ENCODE assay signal across 1 cellular context in the genomic region with DNA sequence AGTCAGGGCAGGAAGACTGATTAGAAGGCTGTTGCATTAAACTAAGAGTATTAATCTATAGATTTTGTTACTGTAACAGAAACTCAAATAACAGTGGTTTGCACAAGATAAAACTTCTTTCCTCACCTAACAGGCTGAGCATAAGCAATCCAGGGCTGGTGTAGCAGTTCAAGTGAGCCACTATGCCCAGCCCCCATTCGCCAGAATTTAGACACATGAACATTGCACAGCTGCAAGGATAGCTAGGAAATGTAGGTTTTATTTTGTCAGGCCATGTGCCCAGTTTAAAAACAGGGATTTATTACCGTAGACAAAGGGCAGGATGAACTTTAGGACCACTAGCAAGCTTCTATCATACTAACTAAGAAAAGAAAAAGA.
TF ChIP-seq lines count a peak whose summit lies in the region.

No MANE protein-coding gene starts in this region.

TF ChIP-seq in WTC11, 78 proteins besides CTCF, POLR2A, EP300 and RAD21 (continued from another document):
- TF ChIP-seq, protein P1, sequence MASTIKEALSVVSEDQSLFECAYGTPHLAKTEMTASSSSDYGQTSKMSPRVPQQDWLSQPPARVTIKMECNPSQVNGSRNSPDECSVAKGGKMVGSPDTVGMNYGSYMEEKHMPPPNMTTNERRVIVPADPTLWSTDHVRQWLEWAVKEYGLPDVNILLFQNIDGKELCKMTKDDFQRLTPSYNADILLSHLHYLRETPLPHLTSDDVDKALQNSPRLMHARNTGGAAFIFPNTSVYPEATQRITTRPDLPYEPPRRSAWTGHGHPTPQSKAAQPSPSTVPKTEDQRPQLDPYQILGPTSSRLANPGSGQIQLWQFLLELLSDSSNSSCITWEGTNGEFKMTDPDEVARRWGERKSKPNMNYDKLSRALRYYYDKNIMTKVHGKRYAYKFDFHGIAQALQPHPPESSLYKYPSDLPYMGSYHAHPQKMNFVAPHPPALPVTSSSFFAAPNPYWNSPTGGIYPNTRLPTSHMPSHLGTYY (CRISPR knock-in tag; IDR thresholded peaks at IDR 0.05), result no peak
- no peak for TF ChIP-seq CREB1 (CRISPR knock-in tag; IDR thresholded peaks at IDR 0.05)
- TF ChIP-seq ELF4 (CRISPR knock-in tag; IDR thresholded peaks at IDR 0.05; ENCODE audit: low read depth), result no peak
- TF ChIP-seq, protein P2, sequence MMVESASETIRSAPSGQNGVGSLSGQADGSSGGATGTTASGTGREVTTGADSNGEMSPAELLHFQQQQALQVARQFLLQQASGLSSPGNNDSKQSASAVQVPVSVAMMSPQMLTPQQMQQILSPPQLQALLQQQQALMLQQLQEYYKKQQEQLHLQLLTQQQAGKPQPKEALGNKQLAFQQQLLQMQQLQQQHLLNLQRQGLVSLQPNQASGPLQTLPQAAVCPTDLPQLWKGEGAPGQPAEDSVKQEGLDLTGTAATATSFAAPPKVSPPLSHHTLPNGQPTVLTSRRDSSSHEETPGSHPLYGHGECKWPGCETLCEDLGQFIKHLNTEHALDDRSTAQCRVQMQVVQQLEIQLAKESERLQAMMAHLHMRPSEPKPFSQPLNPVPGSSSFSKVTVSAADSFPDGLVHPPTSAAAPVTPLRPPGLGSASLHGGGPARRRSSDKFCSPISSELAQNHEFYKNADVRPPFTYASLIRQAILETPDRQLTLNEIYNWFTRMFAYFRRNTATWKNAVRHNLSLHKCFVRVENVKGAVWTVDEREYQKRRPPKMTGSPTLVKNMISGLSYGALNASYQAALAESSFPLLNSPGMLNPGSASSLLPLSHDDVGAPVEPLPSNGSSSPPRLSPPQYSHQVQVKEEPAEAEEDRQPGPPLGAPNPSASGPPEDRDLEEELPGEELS (CRISPR knock-in tag; IDR thresholded peaks at IDR 0.05), result no peak
- TF ChIP-seq MXD4 (CRISPR knock-in tag; IDR thresholded peaks at IDR 0.05; ENCODE audit: borderline replicate concordance), result no peak
- TF ChIP-seq, protein P3, sequence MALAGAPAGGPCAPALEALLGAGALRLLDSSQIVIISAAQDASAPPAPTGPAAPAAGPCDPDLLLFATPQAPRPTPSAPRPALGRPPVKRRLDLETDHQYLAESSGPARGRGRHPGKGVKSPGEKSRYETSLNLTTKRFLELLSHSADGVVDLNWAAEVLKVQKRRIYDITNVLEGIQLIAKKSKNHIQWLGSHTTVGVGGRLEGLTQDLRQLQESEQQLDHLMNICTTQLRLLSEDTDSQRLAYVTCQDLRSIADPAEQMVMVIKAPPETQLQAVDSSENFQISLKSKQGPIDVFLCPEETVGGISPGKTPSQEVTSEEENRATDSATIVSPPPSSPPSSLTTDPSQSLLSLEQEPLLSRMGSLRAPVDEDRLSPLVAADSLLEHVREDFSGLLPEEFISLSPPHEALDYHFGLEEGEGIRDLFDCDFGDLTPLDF (CRISPR knock-in tag; IDR thresholded peaks at IDR 0.05), result no peak
- TF ChIP-seq JUN (CRISPR knock-in tag; IDR thresholded peaks at IDR 0.05), result no peak
